22 cellular contexts compared by ENCODE assay signal in genomic region chr13:44098559-44098958, GRCh38.
DNase-seq lines count a peak whose midpoint lies in the region; ATAC-seq and TF ChIP-seq lines count a peak whose summit lies in the region.
"Had no signal": no experiment of that assay in that cellular context is flagged by ENCODE, and none has a peak within 500 bp of the region (broad histone marks: within the 10 kb centered on the region; RNA-seq: fewer than 3 reads in every experiment).

No MANE protein-coding gene starts in this region.

- peaks cover 0 to 7% (median 0%) of the 10 kb centered on the region in 4 donors for H3K9me3 ChIP-seq in esophagus muscularis mucosa
- H3K9me3 ChIP-seq in mucosa of descending colon = no peaks in the 10 kb centered on the region

- 100% methylated on average over 2 of the region's 2 CpGs for WGBS in esophagus muscularis mucosa

- no peak for TF ChIP-seq EP300 in esophagus muscularis mucosa (IDR thresholded peaks at IDR 0.05)

- H3K36me3 ChIP-seq in esophagus muscularis mucosa (no peaks in the 10 kb centered on the region), mucosa of descending colon (ENCODE audit: low read depth) (no peaks in the 10 kb centered on the region)
- H3K36me3 ChIP-seq: BLaER1 treated with 17β-estradiol and CSF1 and Interleukin-3, amounts not matched to agents 10 nM and 100 nM had no signal

- peak; percentile 34 for ATAC-seq in left colon
- peak; percentile 30 for ATAC-seq in mucosa of descending colon
- no peak for ATAC-seq in GM21786 (IDR thresholded peaks at IDR 0.05; ENCODE audit: unreplicated experiment)
- ATAC-seq: A549; CD8-positive, alpha-beta T cell; GM12878 had no signal

- no peaks in the 10 kb centered on the region for H3K27me3 ChIP-seq in esophagus muscularis mucosa
- H3K27me3 ChIP-seq: BLaER1 treated with 17β-estradiol and CSF1 and Interleukin-3, amounts not matched to agents 10 nM and 100 nM had no signal

- peak; percentile 29 for DNase-seq in esophagus muscularis mucosa (ENCODE audit: extremely low spot score)
- DNase-seq in left colon = no peak
- DNase-seq in mucosa of descending colon = no peak
- DNase-seq in NCI-H2227 (lab: John Stamatoyannopoulos, UW; ENCODE audit: unreplicated experiment) = no peak
- DNase-seq in COLO668 (lab: John Stamatoyannopoulos, UW; ENCODE audit: unreplicated experiment) = no peak
- DNase-seq: AML-193; CD4-positive, alpha-beta T cell; CD8-positive, alpha-beta T cell; COR-L47; DMS 273 treated with DMSO at 0.1 percent for 48 hours; DMS153; DMS53; DMS79; DND-41; EL; GDM1 had no signal

- H3K4me1 ChIP-seq in esophagus muscularis mucosa = peaks cover 0 to 9% (median 6%) of the 10 kb centered on the region in 4 donors
- H3K4me1 ChIP-seq in mucosa of descending colon (ENCODE audit: low read depth) = peaks cover 5% of the 10 kb centered on the region
- H3K4me1 ChIP-seq: A549 had no signal

- no peak overlapping the region for H3K4me3 ChIP-seq in esophagus muscularis mucosa
- H3K4me3 ChIP-seq in mucosa of descending colon = no peak overlapping the region
- H3K4me3 ChIP-seq: A549; BLaER1 treated with 17β-estradiol and CSF1 and Interleukin-3, amounts not matched to agents 10 nM and 100 nM; GM12878 had no signal

- TF ChIP-seq CTCF in esophagus muscularis mucosa (IDR thresholded peaks at IDR 0.05) (no peak), mucosa of descending colon (IDR thresholded peaks at IDR 0.05) (no peak)

- intact Hi-C loops in esophagus muscularis mucosa (cut with DNase I) = no loop called here
- intact Hi-C loops in left colon (cut with DNase I, micrococcal nuclease) = no loop called here
- intact Hi-C loops in mucosa of descending colon (cut with DNase I, micrococcal nuclease) = no loop called here

- TF ChIP-seq POLR2A in esophagus muscularis mucosa (IDR thresholded peaks at IDR 0.05; ENCODE audit: low read depth) = no peak

- no peak overlapping the region for H3K27ac ChIP-seq in esophagus muscularis mucosa (replicated peaks in 1 of 4)
- H3K27ac ChIP-seq: 22Rv1; A549; BLaER1 treated with 17β-estradiol and CSF1 and Interleukin-3, amounts not matched to agents 10 nM and 100 nM; C4-2B had no signal
